Comparison of ENCODE assay signal across 28 cellular contexts in genomic region chr6:42628604-42629003, GRCh38.
"Had no signal": no experiment of that assay in that cellular context is flagged by ENCODE, and none has a peak within 500 bp of the region (broad histone marks: within the 10 kb centered on the region; RNA-seq: fewer than 3 reads in every experiment).

No MANE protein-coding gene starts in this region.

- H3K9me3 Mint-ChIP-seq: dendritic cell treated with granulocyte-macrophage colony-stimulating factor and Interleukin-4, amounts not matched to agents 40 ng/mL and 50 ng/mL, for 4 days; effector memory CD8-positive, alpha-beta T cell; naive B cell; naive thymus-derived CD8-positive, alpha-beta T cell had no signal

- H3K27ac Mint-ChIP-seq: endodermal cell had no signal

- ATAC-seq: effector memory CD8-positive, alpha-beta T cell; esophagus mucosa; gastrocnemius medialis; heart right ventricle; left cardiac atrium; left lung; left ventricle myocardium superior; lower lobe of right lung; mucosa of descending colon; naive thymus-derived CD8-positive, alpha-beta T cell had no signal

- H3K27me3 Mint-ChIP-seq: dendritic cell treated with granulocyte-macrophage colony-stimulating factor and Interleukin-4, amounts not matched to agents 40 ng/mL and 50 ng/mL, for 4 days; effector memory CD8-positive, alpha-beta T cell; naive B cell; naive thymus-derived CD8-positive, alpha-beta T cell had no signal

- H3K4me3 ChIP-seq: colonic mucosa, esophagus squamous epithelium, gastrocnemius medialis, heart right ventricle, left lung, lower lobe of right lung, mucosa of descending colon had no signal

- H3K4me3 Mint-ChIP-seq: dendritic cell treated with granulocyte-macrophage colony-stimulating factor and Interleukin-4, amounts not matched to agents 40 ng/mL and 50 ng/mL, for 4 days; effector memory CD8-positive, alpha-beta T cell; endodermal cell; mesothelial cell of epicardium; naive B cell; naive thymus-derived CD8-positive, alpha-beta T cell had no signal

- H3K4me1 ChIP-seq: colonic mucosa, lower lobe of right lung had no signal

- FAIRE-seq: endometrium had no signal

- H3K27ac ChIP-seq: colonic mucosa, epithelial cell of prostate, esophagus squamous epithelium, left lung, lower lobe of right lung had no signal

- H3K36me3 ChIP-seq: colonic mucosa had no signal

- DNase-seq: colonic mucosa; cortex of kidney; effector CD8-positive, alpha-beta T cell; effector memory CD8-positive, alpha-beta T cell; endodermal cell; erythroblast; esophagus squamous epithelium; foreskin fibroblast; foreskin melanocyte; gastrocnemius medialis; glutamatergic neuron; head of caudate nucleus; heart right ventricle; hippocampal formation; islet precursor cell; left cardiac atrium; left lung; left ventricle myocardium superior; lower lobe of right lung; mesenchymal stem cell; mucosa of descending colon; naive B cell; naive thymus-derived CD8-positive, alpha-beta T cell had no signal

- H3K27me3 ChIP-seq: colonic mucosa, esophagus squamous epithelium, gastrocnemius medialis, heart right ventricle, left lung had no signal

- H3K9me3 ChIP-seq: colonic mucosa, esophagus squamous epithelium, gastrocnemius medialis, heart right ventricle, left lung, lower lobe of right lung, mucosa of descending colon had no signal
